15 cellular contexts compared by ENCODE assay signal in genomic region chr11:9738700-9739099, GRCh38.
A peak's percentile ranks its signal among the peaks of the same experiment; 100 is the strongest.
DNase-seq lines count a peak whose midpoint lies in the region; ATAC-seq and TF ChIP-seq lines count a peak whose summit lies in the region.
"Had no signal": no experiment of that assay in that cellular context is flagged by ENCODE, and none has a peak within 500 bp of the region (broad histone marks: within the 10 kb centered on the region; RNA-seq: fewer than 3 reads in every experiment).

No MANE protein-coding gene starts in this region.

- DNase-seq in activated T-cell treated with anti-CD3 and anti-CD28 coated beads, Interleukin-2, amount 50 U/mL, for 72 hours, result no peak
- no peak for DNase-seq in activated T-cell treated with anti-CD3 and anti-CD28 coated beads, Interleukin-2, amount 50 U/mL, for 24 hours
- no peak for DNase-seq in thyroid gland
- DNase-seq in NCI-H2081 (lab: John Stamatoyannopoulos, UW), result no peak
- DNase-seq in COR-L47 (lab: John Stamatoyannopoulos, UW), result no peak
- no peak for DNase-seq in NCI-H82 (lab: John Stamatoyannopoulos, UW)
- DNase-seq: ACHN; CD8-positive, alpha-beta T cell; DND-41; islet precursor cell; NCI-H446; retina had no signal

- peaks cover 29 to 32% of the 10 kb centered on the region in 2 donors for H3K4me1 ChIP-seq in thyroid gland

- H3K79me2 ChIP-seq in SU-DHL-6 (ENCODE audit: insufficient read depth, low read length), result peaks cover 76% of the 10 kb centered on the region

- peaks cover 6 to 18% of the 10 kb centered on the region in 2 donors for H3K36me3 Mint-ChIP-seq in activated T-cell treated with anti-CD3 and anti-CD28 coated beads, Interleukin-2, amount 50 U/mL, for 72 hours (ENCODE audit: insufficient read depth in 2 of 2)
- H3K36me3 Mint-ChIP-seq in activated T-cell treated with anti-CD3 and anti-CD28 coated beads, Interleukin-2, amount 50 U/mL, for 24 hours (ENCODE audit: low read depth), result peaks cover 38% of the 10 kb centered on the region

- H4K20me1 ChIP-seq in SU-DHL-6 (ENCODE audit: low read depth, low read length), result peaks cover 18% of the 10 kb centered on the region

- H2AFZ ChIP-seq in SU-DHL-6 (ENCODE audit: low read depth, low read length, severe bottlenecking), result no peak overlapping the region

- H3K9ac ChIP-seq in SU-DHL-6 (ENCODE audit: low read length), result 0 out of 2 replicates have a peak overlapping the region, but pooled peaks have one; percentile 3

- H3K9me3 ChIP-seq in SU-DHL-6 (ENCODE audit: insufficient read depth, low read length) (no peaks in the 10 kb centered on the region), thyroid gland (no peaks in the 10 kb centered on the region)

- no peaks in the 10 kb centered on the region for H3K9me2 ChIP-seq in SU-DHL-6 (replicated peaks; ENCODE audit: insufficient read depth, low read length)

- no peaks in the 10 kb centered on the region for H3K4me1 Mint-ChIP-seq in activated T-cell treated with anti-CD3 and anti-CD28 coated beads, Interleukin-2, amount 50 U/mL, for 72 hours (ENCODE audit: low read depth)
- H3K4me1 Mint-ChIP-seq in activated T-cell treated with anti-CD3 and anti-CD28 coated beads, Interleukin-2, amount 50 U/mL, for 24 hours (ENCODE audit: low read depth), result no peaks in the 10 kb centered on the region

- peak overlapping the region; percentile 68 for H3K27ac ChIP-seq in SU-DHL-6 (ENCODE audit: low read depth, low read length)
- H3K27ac ChIP-seq in layer of hippocampus (ENCODE audit: low read depth, low read length), result peak overlapping the region; percentile 53
- H3K27ac ChIP-seq in thyroid gland, result peak overlapping the region in 2 of 3 donors; percentile 91 to 97
- H3K27ac ChIP-seq: neutrophil had no signal

- no peak overlapping the region for H3K4me3 Mint-ChIP-seq in activated T-cell treated with anti-CD3 and anti-CD28 coated beads, Interleukin-2, amount 50 U/mL, for 72 hours
- no peak overlapping the region for H3K4me3 Mint-ChIP-seq in activated T-cell treated with anti-CD3 and anti-CD28 coated beads, Interleukin-2, amount 50 U/mL, for 24 hours
- H3K4me3 Mint-ChIP-seq: CD8-positive, alpha-beta T cell had no signal

- H3K27me3 ChIP-seq in SU-DHL-6 (ENCODE audit: low read length) (no peaks in the 10 kb centered on the region), layer of hippocampus (ENCODE audit: control insufficient read depth, insufficient read depth, low read length) (no peaks in the 10 kb centered on the region), thyroid gland (no peaks in the 10 kb centered on the region)
- H3K27me3 ChIP-seq: neutrophil had no signal

- H3K9me3 Mint-ChIP-seq in activated T-cell treated with anti-CD3 and anti-CD28 coated beads, Interleukin-2, amount 50 U/mL, for 72 hours, result peaks cover 5 to 7% of the 10 kb centered on the region in 2 donors
- peaks cover 15% of the 10 kb centered on the region for H3K9me3 Mint-ChIP-seq in activated T-cell treated with anti-CD3 and anti-CD28 coated beads, Interleukin-2, amount 50 U/mL, for 24 hours

- peaks cover 89% of the 10 kb centered on the region for H3F3A ChIP-seq in SU-DHL-6 (ENCODE audit: insufficient read depth)

- peaks cover 86% of the 10 kb centered on the region for H3K36me3 ChIP-seq in SU-DHL-6 (ENCODE audit: low read length)
- H3K36me3 ChIP-seq in thyroid gland, result peaks cover 16 to 17% of the 10 kb centered on the region in 2 donors

- H3K4me2 ChIP-seq in SU-DHL-6 (ENCODE audit: low read depth, low read length, poor library complexity, severe bottlenecking), result peak overlapping the region; percentile 3

- no peaks in the 10 kb centered on the region for H3K27me3 Mint-ChIP-seq in activated T-cell treated with anti-CD3 and anti-CD28 coated beads, Interleukin-2, amount 50 U/mL, for 72 hours (ENCODE audit: low read depth)
- H3K27me3 Mint-ChIP-seq in activated T-cell treated with anti-CD3 and anti-CD28 coated beads, Interleukin-2, amount 50 U/mL, for 24 hours, result no peaks in the 10 kb centered on the region

- TF ChIP-seq CTCF in SU-DHL-6 (IDR thresholded peaks at IDR 0.05; ENCODE audit: insufficient read depth, low read length, poor library complexity, severe bottlenecking), result no peak
- no peak for TF ChIP-seq CTCF in thyroid gland (IDR thresholded peaks at IDR 0.05)

- no peak overlapping the region for H3K4me3 ChIP-seq in SU-DHL-6 (ENCODE audit: insufficient read depth, low read length, poor library complexity, severe bottlenecking)
- H3K4me3 ChIP-seq in thyroid gland (replicated peaks in 1 of 3), result no peak overlapping the region

- 93 to 97% methylated on average over 1 of the region's 1 CpG for WGBS in thyroid gland, 2 donors

- TF ChIP-seq POLR2A in thyroid gland (IDR thresholded peaks at IDR 0.05), result no peak

- H3K27ac Mint-ChIP-seq in activated T-cell treated with anti-CD3 and anti-CD28 coated beads, Interleukin-2, amount 50 U/mL, for 72 hours, result peak overlapping the region; percentile 42
- no peak overlapping the region for H3K27ac Mint-ChIP-seq in activated T-cell treated with anti-CD3 and anti-CD28 coated beads, Interleukin-2, amount 50 U/mL, for 24 hours
- H3K27ac Mint-ChIP-seq: CD8-positive, alpha-beta T cell had no signal

- intact Hi-C loops in thyroid gland (cut with DNase I), result no loop called here

- ATAC-seq in activated T-cell treated with anti-CD3 and anti-CD28 coated beads, Interleukin-2, amount 50 U/mL, for 72 hours (replicated peaks in 1 of 2), result no peak
- ATAC-seq: CD8-positive, alpha-beta T cell had no signal
